Comparison of ENCODE assay signal across 25 cellular contexts in genomic region chr11:66104057-66104638, GRCh38. TPM values are rescaled to one million over a fixed set of nuclear protein-coding genes. Genes with fewer than 3 reads are reported as not detected.
A peak's percentile ranks its signal among the peaks of the same experiment; 100 is the strongest.
DNase-seq lines count a peak whose midpoint lies in the region; ATAC-seq, FAIRE-seq and TF ChIP-seq lines count a peak whose summit lies in the region.
"Had no signal": no experiment of that assay in that cellular context is flagged by ENCODE, and none has a peak within 500 bp of the region (broad histone marks: within the 10 kb centered on the region; RNA-seq: fewer than 3 reads in every experiment).

No MANE protein-coding gene starts in this region.

- peaks cover 28% of the 10 kb centered on the region for H3K36me3 Mint-ChIP-seq in activated CD4-positive, alpha-beta T cell treated with anti-CD3 and anti-CD28 coated beads, Interleukin-2, amount 10 ng/mL, durations not matched to agents 24 days and 14 days (ENCODE audit: low read depth)
- H3K36me3 Mint-ChIP-seq in activated naive CD4-positive, alpha-beta T cell treated with anti-CD3 and anti-CD28 coated beads, Interleukin-2, amount 50 U/mL, for 72 hours = peaks cover 8 to 26% of the 10 kb centered on the region in 2 donors
- H3K36me3 Mint-ChIP-seq in natural killer cell treated with Interleukin-12 subunit alpha and Interleukin-12 subunit beta and Interleukin-15 and Interleukin-18, amount 100 ng/mL, for 72 hours = no peaks in the 10 kb centered on the region

- no peaks in the 10 kb centered on the region for H3K27me3 Mint-ChIP-seq in activated CD4-positive, alpha-beta T cell treated with anti-CD3 and anti-CD28 coated beads, Interleukin-2, amount 10 ng/mL, durations not matched to agents 24 days and 14 days
- H3K27me3 Mint-ChIP-seq in natural killer cell treated with Interleukin-12 subunit alpha and Interleukin-12 subunit beta and Interleukin-15 and Interleukin-18, amount 100 ng/mL, for 72 hours = no peaks in the 10 kb centered on the region
- H3K27me3 Mint-ChIP-seq: activated CD4-positive, alpha-beta T cell treated with anti-CD3 and anti-CD28 coated beads, Interleukin-2, amount 10 ng/mL, durations not matched to agents 7 days and 5 days had no signal

- H3K4me3 Mint-ChIP-seq in activated CD4-positive, alpha-beta T cell treated with anti-CD3 and anti-CD28 coated beads, Interleukin-2, amount 10 ng/mL, durations not matched to agents 24 days and 14 days = peak overlapping the region; percentile 27
- H3K4me3 Mint-ChIP-seq in natural killer cell treated with Interleukin-12 subunit alpha and Interleukin-12 subunit beta and Interleukin-15 and Interleukin-18, amount 100 ng/mL, for 72 hours = no peak overlapping the region
- H3K4me3 Mint-ChIP-seq: activated CD4-positive, alpha-beta T cell treated with anti-CD3 and anti-CD28 coated beads, Interleukin-2, amount 10 ng/mL, durations not matched to agents 7 days and 5 days; activated T-cell treated with anti-CD3 and anti-CD28 coated beads, Interleukin-2, amount 50 U/mL, for 4 hours; neural progenitor cell had no signal

- TF ChIP-seq POLR2A in GM12891 (IDR thresholded peaks at IDR 0.05; ENCODE audit: low read depth, low read length) = no peak

- peaks cover 68% of the 10 kb centered on the region for H3K4me1 Mint-ChIP-seq in activated CD4-positive, alpha-beta T cell treated with anti-CD3 and anti-CD28 coated beads, Interleukin-2, amount 10 ng/mL, durations not matched to agents 24 days and 14 days
- peaks cover 60% of the 10 kb centered on the region in 2 donors for H3K4me1 Mint-ChIP-seq in natural killer cell treated with Interleukin-12 subunit alpha and Interleukin-12 subunit beta and Interleukin-15 and Interleukin-18, amount 100 ng/mL, for 72 hours (ENCODE audit: low read depth in 2 of 2)

- DNase-seq in activated CD4-positive, alpha-beta T cell treated with anti-CD3 and anti-CD28 coated beads, Interleukin-2, amount 10 ng/mL, durations not matched to agents 24 days and 14 days = no peak
- no peak for DNase-seq in activated CD4-positive, alpha-beta T cell treated with anti-CD3 and anti-CD28 coated beads, Interleukin-2, amount 50 U/mL, for 4 hours
- no peak for DNase-seq in GM12891 (ENCODE audit: insufficient read length, low spot score)
- no peak for DNase-seq in activated naive CD4-positive, alpha-beta T cell treated with anti-CD3 and anti-CD28 coated beads, Interleukin-2, amount 50 U/mL, for 72 hours (ENCODE audit: low spot score in 2 of 2)
- DNase-seq in natural killer cell treated with Interleukin-12 subunit alpha and Interleukin-12 subunit beta and Interleukin-15 and Interleukin-18, amount 100 ng/mL, for 72 hours (ENCODE audit: low spot score) = no peak
- DNase-seq in NCI-H1694 (lab: John Stamatoyannopoulos, UW) = no peak
- DNase-seq in Ammon's horn (ENCODE audit: low spot score) = no peak
- DNase-seq in NCI-H446 treated with DMSO at 0.1 percent for 48 hours (lab: John Stamatoyannopoulos, UW) = no peak
- DNase-seq: activated CD4-positive, alpha-beta T cell treated with anti-CD3 and anti-CD28 coated beads, Interleukin-2, amount 10 ng/mL, durations not matched to agents 7 days and 5 days; activated T-cell treated with anti-CD3 and anti-CD28 coated beads, Interleukin-2, amount 50 U/mL, for 4 hours; aorta; C1 segment of cervical spinal cord; central memory CD4-positive, alpha-beta T cell; DMS53; left cardiac atrium; NCI-H2081; psoas muscle; RPMI8226; stimulated activated CD4-positive, alpha-beta T cell treated with anti-CD3 and anti-CD28 coated beads, Interleukin-2, amount 100 ng/mL, for 48 hours; substantia nigra had no signal

- ATAC-seq in activated naive CD4-positive, alpha-beta T cell treated with anti-CD3 and anti-CD28 coated beads, Interleukin-2, amount 50 U/mL, for 72 hours = no peak
- no peak for ATAC-seq in natural killer cell treated with Interleukin-12 subunit alpha and Interleukin-12 subunit beta and Interleukin-15 and Interleukin-18, amount 100 ng/mL, for 72 hours
- ATAC-seq: activated T-cell treated with anti-CD3 and anti-CD28 coated beads, Interleukin-2, amount 50 U/mL, for 4 hours; left cardiac atrium; psoas muscle had no signal

- peaks cover 5% of the 10 kb centered on the region for H3K9me3 Mint-ChIP-seq in activated CD4-positive, alpha-beta T cell treated with anti-CD3 and anti-CD28 coated beads, Interleukin-2, amount 10 ng/mL, durations not matched to agents 24 days and 14 days
- H3K9me3 Mint-ChIP-seq in activated naive CD4-positive, alpha-beta T cell treated with anti-CD3 and anti-CD28 coated beads, Interleukin-2, amount 50 U/mL, for 72 hours = peaks cover 0 to 4% of the 10 kb centered on the region in 2 donors
- H3K9me3 Mint-ChIP-seq in natural killer cell treated with Interleukin-12 subunit alpha and Interleukin-12 subunit beta and Interleukin-15 and Interleukin-18, amount 100 ng/mL, for 72 hours = no peaks in the 10 kb centered on the region
- H3K9me3 Mint-ChIP-seq: activated T-cell treated with anti-CD3 and anti-CD28 coated beads, Interleukin-2, amount 50 U/mL, for 4 hours; neural progenitor cell had no signal

- intact Hi-C loops in activated CD4-positive, alpha-beta T cell treated with anti-CD3 and anti-CD28 coated beads, Interleukin-2, amount 10 ng/mL, durations not matched to agents 24 days and 14 days (cut with micrococcal nuclease) = loop anchor here (5.0 kb wide), 1 partner anchor 33 kb away; no protein-coding TSS in a partner anchor

- H3K27ac Mint-ChIP-seq in activated CD4-positive, alpha-beta T cell treated with anti-CD3 and anti-CD28 coated beads, Interleukin-2, amount 10 ng/mL, durations not matched to agents 24 days and 14 days = peak overlapping the region; percentile 36
- peak overlapping the region; percentile 77 to 87 for H3K27ac Mint-ChIP-seq in activated naive CD4-positive, alpha-beta T cell treated with anti-CD3 and anti-CD28 coated beads, Interleukin-2, amount 50 U/mL, for 72 hours
- H3K27ac Mint-ChIP-seq in natural killer cell treated with Interleukin-12 subunit alpha and Interleukin-12 subunit beta and Interleukin-15 and Interleukin-18, amount 100 ng/mL, for 72 hours = peak overlapping the region; percentile 51 to 64
- H3K27ac Mint-ChIP-seq: activated CD4-positive, alpha-beta T cell treated with anti-CD3 and anti-CD28 coated beads, Interleukin-2, amount 10 ng/mL, durations not matched to agents 7 days and 5 days; neural progenitor cell had no signal

- FAIRE-seq in GM12891 (lab: Jason Lieb, UNC) = peak; percentile 52
- FAIRE-seq: H1, urothelium cell line had no signal

TF ChIP-seq in GM12891, 5 proteins besides CTCF, POLR2A, EP300 and RAD21:
- no peak for TF ChIP-seq POU2F2 (IDR thresholded peaks at IDR 0.05; ENCODE audit: low read depth, low read length)

RNA-seq across cellular contexts. Expression of gene PACS1, which starts 34.1 kb away (rescaled TPM):
- total RNA-seq in activated CD4-positive, alpha-beta T cell treated with anti-CD3 and anti-CD28 coated beads, Interleukin-2, amount 10 ng/mL, durations not matched to agents 24 days and 14 days = 90.9 and 96.7 TPM in 2 replicates
- 52.7 TPM for polyA plus RNA-seq in GM12891 (2012; ENCODE audit: low read depth, missing spikeins)
- 100 to 1,000 TPM; 124 TPM for total RNA-seq in activated naive CD4-positive, alpha-beta T cell treated with anti-CD3 and anti-CD28 coated beads, Interleukin-2, amount 50 U/mL, for 72 hours
- 10 to 100 TPM; 64.3 to 73.3 TPM for total RNA-seq in natural killer cell treated with Interleukin-12 subunit alpha and Interleukin-12 subunit beta and Interleukin-15 and Interleukin-18, amount 100 ng/mL, for 72 hours

RNA-seq across cellular contexts. Expression of gene SF3B2, which starts 52.0 kb away (rescaled TPM):
- 283 and 284 TPM in 2 replicates for total RNA-seq in activated CD4-positive, alpha-beta T cell treated with anti-CD3 and anti-CD28 coated beads, Interleukin-2, amount 10 ng/mL, durations not matched to agents 24 days and 14 days
- polyA plus RNA-seq in GM12891 (2012; ENCODE audit: low read depth, missing spikeins) = 149 TPM
- 100 to 1,000 TPM; 236 to 246 TPM for total RNA-seq in activated naive CD4-positive, alpha-beta T cell treated with anti-CD3 and anti-CD28 coated beads, Interleukin-2, amount 50 U/mL, for 72 hours
- 100 to 1,000 TPM; 227 to 286 TPM for total RNA-seq in natural killer cell treated with Interleukin-12 subunit alpha and Interleukin-12 subunit beta and Interleukin-15 and Interleukin-18, amount 100 ng/mL, for 72 hours

RNA-seq across cellular contexts. Expression of gene GAL3ST3, which starts 55.2 kb away (rescaled TPM):
- not detected in 2 replicates for total RNA-seq in activated CD4-positive, alpha-beta T cell treated with anti-CD3 and anti-CD28 coated beads, Interleukin-2, amount 10 ng/mL, durations not matched to agents 24 days and 14 days
- 0.10 TPM for polyA plus RNA-seq in GM12891 (2012; ENCODE audit: low read depth, missing spikeins)
- total RNA-seq in activated naive CD4-positive, alpha-beta T cell treated with anti-CD3 and anti-CD28 coated beads, Interleukin-2, amount 50 U/mL, for 72 hours = 1 to 10 TPM in 1 of 2 donors, under 1 TPM in 1; 0.14 to 1.1 TPM
- total RNA-seq in natural killer cell treated with Interleukin-12 subunit alpha and Interleukin-12 subunit beta and Interleukin-15 and Interleukin-18, amount 100 ng/mL, for 72 hours = not detected
- total RNA-seq: A172; activated CD4-positive, alpha-beta T cell treated with anti-CD3 and anti-CD28 coated beads, Interleukin-2, amount 10 ng/mL, durations not matched to agents 7 days and 5 days; activated T-cell treated with anti-CD3 and anti-CD28 coated beads, Interleukin-2, amount 50 U/mL, for 4 hours; aorta; NCI-H460 had no signal
- polyA plus RNA-seq: aorta had no signal
